ENCODE assay signal across 8 cellular contexts in the genomic region with DNA sequence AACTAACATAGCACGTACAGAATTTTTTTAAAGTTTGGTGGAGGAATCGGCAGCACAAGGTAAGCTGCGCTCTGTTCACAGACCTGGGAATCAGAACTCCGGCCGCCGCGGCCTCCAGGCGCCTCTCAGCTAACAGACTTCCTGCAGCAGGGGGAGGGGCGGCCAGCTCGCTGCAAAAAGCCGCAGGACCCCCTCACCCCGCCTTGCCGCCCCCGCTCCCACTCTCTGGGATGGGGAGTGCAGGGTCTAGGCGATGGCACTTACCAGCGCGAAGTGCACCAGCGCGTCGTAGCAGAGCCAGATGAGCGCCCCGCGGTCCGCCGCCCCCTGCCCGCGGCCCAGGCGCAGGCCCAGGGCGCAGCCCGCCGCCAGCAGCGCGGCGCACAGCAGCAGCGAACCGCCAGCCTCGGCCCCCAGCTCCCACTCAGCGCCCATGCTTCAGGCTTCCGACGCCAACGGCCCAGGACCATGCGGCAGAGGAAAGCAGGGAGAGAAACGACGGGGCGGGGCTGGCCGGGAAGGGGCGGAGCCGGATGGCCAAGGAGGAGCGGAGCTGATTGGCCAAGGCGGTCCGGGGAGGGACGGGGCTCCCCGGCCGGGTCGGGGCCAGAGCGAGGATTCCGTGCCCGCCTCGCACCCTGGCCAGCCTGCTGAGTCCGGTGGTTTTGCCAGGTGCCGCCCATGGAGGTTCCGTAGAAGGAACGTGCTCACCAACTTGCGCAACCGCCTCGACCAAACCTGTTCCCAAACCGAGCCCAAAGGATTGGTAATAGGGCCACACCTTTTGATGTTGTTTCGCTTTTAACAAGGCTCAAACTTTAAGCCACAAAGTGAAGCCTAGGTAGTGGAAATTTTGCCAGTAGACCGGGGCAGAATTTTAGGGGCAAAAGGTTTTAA. TPM values are rescaled to one million over a fixed set of nuclear protein-coding genes. Genes with fewer than 3 reads are reported as not detected.
DNase-seq lines count a peak whose midpoint lies in the region; ATAC-seq, FAIRE-seq and TF ChIP-seq lines count a peak whose summit lies in the region.

A gene (minus strand): TSS at position 497 of the 897 bp plus-strand sequence. CDS start 62 bp downstream, at position 435.

- H3K9me3 Mint-ChIP-seq in activated naive CD8-positive, alpha-beta T cell treated with anti-CD3 and anti-CD28 coated beads, Interleukin-2, amount 10 ng/mL, durations not matched to agents 7 days and 5 days: no peaks in the 10 kb centered on the region

- POLR2A ChIA-PET in activated naive CD8-positive, alpha-beta T cell treated with anti-CD3 and anti-CD28 coated beads, Interleukin-2, amount 10 ng/mL, durations not matched to agents 7 days and 5 days (lab: Charles Lee): interaction anchor here (0.6 to 1.4 kb wide), 7 partner anchors 10 to 1220 kb away, joined by 3 to 20 read pairs (median 3); a partner anchor contains a TSS

- peak within 1 kb of the TSS; percentile 77 for H3K27ac Mint-ChIP-seq in activated naive CD8-positive, alpha-beta T cell treated with anti-CD3 and anti-CD28 coated beads, Interleukin-2, amount 10 ng/mL, durations not matched to agents 7 days and 5 days

- H3K9me2 ChIP-seq in SU-DHL-6 (replicated peaks; ENCODE audit: insufficient read depth, low read length): no peaks in the 10 kb centered on the region

- H3K79me2 ChIP-seq in SU-DHL-6 (ENCODE audit: insufficient read depth, low read length): peaks cover 11% of the 10 kb centered on the region; the same call in 1 of the 2 replicates

- H3K36me3 ChIP-seq in SU-DHL-6 (ENCODE audit: low read length) (no peaks in the 10 kb centered on the region), pancreas (no peaks in the 10 kb centered on the region), thyroid gland (no peaks in the 10 kb centered on the region)

- peak in 1 of 2 donors; percentile 79 for TF ChIP-seq POLR2A in thyroid gland (IDR thresholded peaks at IDR 0.05)

- H3K4me2 ChIP-seq in SU-DHL-6 (ENCODE audit: low read depth, low read length, poor library complexity, severe bottlenecking): peak within 1 kb of the TSS; percentile 84

- H2AFZ ChIP-seq in SU-DHL-6 (ENCODE audit: low read depth, low read length, severe bottlenecking): peak within 1 kb of the TSS; percentile 78

- ATAC-seq in HG02571 (IDR thresholded peaks at IDR 0.05; ENCODE audit: unreplicated experiment) (peak; percentile 96), Right ventricle myocardium superior (ENCODE audit: poor library complexity) (peak; percentile 99), pancreas (peak; percentile 93 to 96 (median 96))
- peak; percentile 99 for ATAC-seq in activated naive CD8-positive, alpha-beta T cell treated with anti-CD3 and anti-CD28 coated beads, Interleukin-2, amount 10 ng/mL, durations not matched to agents 7 days and 5 days (ENCODE audit: low read depth)

- DNase-seq in GM10266 (ENCODE audit: extremely low spot score): peak; percentile 96
- peak; percentile 15 for DNase-seq in NCI-H1048 (lab: John Stamatoyannopoulos, UW)
- peak; percentile 91 for DNase-seq in activated naive CD8-positive, alpha-beta T cell treated with anti-CD3 and anti-CD28 coated beads, Interleukin-2, amount 10 ng/mL, durations not matched to agents 7 days and 5 days
- peak; percentile 96 for DNase-seq in Right ventricle myocardium superior
- peak; percentile 90 to 98 (median 96) for DNase-seq in pancreas
- DNase-seq in thyroid gland: peak; percentile 95

- H3K9ac ChIP-seq in SU-DHL-6 (ENCODE audit: low read length): peak within 1 kb of the TSS; percentile 67

- 0 to 1% methylated on average over 59 to 69 of the region's 69 CpGs for WGBS in pancreas, 2 donors
- WGBS in thyroid gland, 2 donors: 2 to 3% methylated on average over 30 to 47 of the region's 69 CpGs

- no peaks in the 10 kb centered on the region for H4K20me1 ChIP-seq in SU-DHL-6 (ENCODE audit: low read depth, low read length)

- H3K27ac ChIP-seq in SU-DHL-6 (ENCODE audit: low read depth, low read length): peak within 1 kb of the TSS; percentile 23
- H3K27ac ChIP-seq in pancreas: peak within 1 kb of the TSS; percentile 68 to 88 (median 86)
- peak within 1 kb of the TSS; percentile 41 to 84 (median 73) for H3K27ac ChIP-seq in thyroid gland

- H3K9me3 ChIP-seq in SU-DHL-6 (ENCODE audit: insufficient read depth, low read length): no peaks in the 10 kb centered on the region
- no peaks in the 10 kb centered on the region for H3K9me3 ChIP-seq in pancreas
- no peaks in the 10 kb centered on the region for H3K9me3 ChIP-seq in thyroid gland

- intact Hi-C loops in Right ventricle myocardium superior (cut with DNase I) (no loop called here), pancreas (cut with DNase I) (no loop called here), thyroid gland (cut with DNase I) (loop anchor here (5.0 kb wide), 1 partner anchor 101 kb away; a partner anchor contains a TSS)

- peaks cover 21% of the 10 kb centered on the region for H3K4me1 Mint-ChIP-seq in activated naive CD8-positive, alpha-beta T cell treated with anti-CD3 and anti-CD28 coated beads, Interleukin-2, amount 10 ng/mL, durations not matched to agents 7 days and 5 days

- FAIRE-seq in pancreas (lab: Jason Lieb, UNC): no peak

- H3K4me3 Mint-ChIP-seq in activated naive CD8-positive, alpha-beta T cell treated with anti-CD3 and anti-CD28 coated beads, Interleukin-2, amount 10 ng/mL, durations not matched to agents 7 days and 5 days: peak within 1 kb of the TSS; percentile 80

- peaks cover 10% of the 10 kb centered on the region for H3K36me3 Mint-ChIP-seq in activated naive CD8-positive, alpha-beta T cell treated with anti-CD3 and anti-CD28 coated beads, Interleukin-2, amount 10 ng/mL, durations not matched to agents 7 days and 5 days

- H3K4me1 ChIP-seq in pancreas: peaks cover 4 to 8% (median 6%) of the 10 kb centered on the region in 3 donors
- H3K4me1 ChIP-seq in thyroid gland: peaks cover 9 to 13% of the 10 kb centered on the region in 2 donors

- peaks cover 13% of the 10 kb centered on the region; the same call in 1 of the 2 replicates for H3F3A ChIP-seq in SU-DHL-6 (ENCODE audit: insufficient read depth)

- TF ChIP-seq CTCF in GM10266 (IDR thresholded peaks at IDR 0.05; ENCODE audit: control insufficient read depth, insufficient read depth, low read depth, missing control alignments): no peak
- TF ChIP-seq CTCF in SU-DHL-6 (IDR thresholded peaks at IDR 0.05; ENCODE audit: insufficient read depth, low read length, poor library complexity, severe bottlenecking): no peak
- no peak for TF ChIP-seq CTCF in pancreas (IDR thresholded peaks at IDR 0.05)
- no peak for TF ChIP-seq CTCF in thyroid gland (IDR thresholded peaks at IDR 0.05)

- H3K27me3 Mint-ChIP-seq in activated naive CD8-positive, alpha-beta T cell treated with anti-CD3 and anti-CD28 coated beads, Interleukin-2, amount 10 ng/mL, durations not matched to agents 7 days and 5 days: no peaks in the 10 kb centered on the region

- H3K27me3 ChIP-seq in SU-DHL-6 (ENCODE audit: low read length) (no peaks in the 10 kb centered on the region), pancreas (no peaks in the 10 kb centered on the region), thyroid gland (no peaks in the 10 kb centered on the region)

- H3K4me3 ChIP-seq in SU-DHL-6 (ENCODE audit: insufficient read depth, low read length, poor library complexity, severe bottlenecking): peak within 1 kb of the TSS; percentile 71
- peak within 1 kb of the TSS; percentile 56 to 92 (median 78) for H3K4me3 ChIP-seq in pancreas
- peak within 1 kb of the TSS; percentile 21 to 56 (median 53) for H3K4me3 ChIP-seq in thyroid gland (replicated peaks in 1 of 3)

RNA-seq across cellular contexts. Expression of the gene that starts here (rescaled TPM):
- total RNA-seq in activated naive CD8-positive, alpha-beta T cell treated with anti-CD3 and anti-CD28 coated beads, Interleukin-2, amount 10 ng/mL, durations not matched to agents 7 days and 5 days: 10 to 100 TPM; 26.0 to 28.0 TPM
- 5.5 TPM for total RNA-seq in Right ventricle myocardium superior
- 10 to 100 TPM; 23.8 to 44.0 (median 34.0) TPM for total RNA-seq in pancreas
- 10 to 100 TPM; 44.4 to 46.4 TPM for polyA plus RNA-seq in pancreas
- 100 to 1,000 TPM in 1 of 4 donors, 10 to 100 TPM in 3; 41.0 to 102 (median 66.9) TPM for total RNA-seq in thyroid gland

Comparison
In these comparisons a context has a peak if more than half of its experiments do, and no peak if none do; other contexts are left out.
1. Peak in every context shown above with its lines: DNase-seq, ATAC-seq, H3K4me3 ChIP-seq and H3K27ac ChIP-seq.
2. DNase-seq: peak in every context shown above with its lines; median percentile 96 in GM10266; 96 in Right ventricle myocardium superior; 96 in pancreas; 95 in thyroid gland; 91 in activated naive CD8-positive, alpha-beta T cell treated with anti-CD3 and anti-CD28 coated beads, Interleukin-2, amount 10 ng/mL, durations not matched to agents 7 days and 5 days; 15 in NCI-H1048.
3. H3K27ac ChIP-seq: peak in every context shown above with its lines; median percentile 86 in pancreas; 73 in thyroid gland; 23 in SU-DHL-6.